Comparison of ENCODE assay signal across 1 cellular context in genomic region chr6:35677456-35677855, GRCh38.
TF ChIP-seq lines count a peak whose summit lies in the region.

No MANE protein-coding gene starts in this region.

TF ChIP-seq in K562, 482 proteins besides CTCF, POLR2A, EP300 and RAD21:
- TF ChIP-seq ZNF696 (CRISPR knock-in tag; conservative IDR thresholded peaks at IDR 0.05) = no peak
- peak; percentile 31; the same call in 1 of the 2 replicates for TF ChIP-seq NFIC (IDR thresholded peaks at IDR 0.05)
- TF ChIP-seq, protein P1, sequence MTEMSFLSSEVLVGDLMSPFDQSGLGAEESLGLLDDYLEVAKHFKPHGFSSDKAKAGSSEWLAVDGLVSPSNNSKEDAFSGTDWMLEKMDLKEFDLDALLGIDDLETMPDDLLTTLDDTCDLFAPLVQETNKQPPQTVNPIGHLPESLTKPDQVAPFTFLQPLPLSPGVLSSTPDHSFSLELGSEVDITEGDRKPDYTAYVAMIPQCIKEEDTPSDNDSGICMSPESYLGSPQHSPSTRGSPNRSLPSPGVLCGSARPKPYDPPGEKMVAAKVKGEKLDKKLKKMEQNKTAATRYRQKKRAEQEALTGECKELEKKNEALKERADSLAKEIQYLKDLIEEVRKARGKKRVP (CRISPR knock-in tag; IDR thresholded peaks at IDR 0.05) = no peak
TF ChIP-seq in K562: peak in this region for 1.
